In genomic region chr1:50231209-50231608, GRCh38 we compare ENCODE assay signal across 25 cellular contexts.
"Had no signal": no experiment of that assay in that cellular context is flagged by ENCODE, and none has a peak within 500 bp of the region (broad histone marks: within the 10 kb centered on the region; RNA-seq: fewer than 3 reads in every experiment).

No MANE protein-coding gene starts in this region.

- H3K4me2 ChIP-seq: hepatocyte had no signal

- H3K4me1 ChIP-seq: esophagus muscularis mucosa, foreskin keratinocyte, gastroesophageal sphincter, heart left ventricle, left lung, lower lobe of right lung had no signal

- DNase-seq: dermis blood vessel endothelial cell; dorsolateral prefrontal cortex; effector CD4-positive, alpha-beta T cell; effector memory CD4-positive, alpha-beta T cell; foreskin keratinocyte; heart left ventricle; hypothalamus; immature natural killer cell; islet precursor cell; kidney; kidney glomerular epithelial cell; left colon; left lung; left ventricle myocardium superior; lower lobe of right lung; mesenchymal stem cell; midbrain; naive thymus-derived CD4-positive, alpha-beta T cell had no signal

- H3K36me3 ChIP-seq: esophagus muscularis mucosa, gastroesophageal sphincter, heart left ventricle, left lung, lower lobe of right lung had no signal

- FAIRE-seq: colon, endothelial cell of umbilical vein, frontal cortex, kidney had no signal

- H3K4me3 ChIP-seq: coronary artery, dorsolateral prefrontal cortex, esophagus muscularis mucosa, gastroesophageal sphincter, heart left ventricle, hepatocyte, left lung, lower lobe of right lung had no signal

- H3K27me3 ChIP-seq: dorsolateral prefrontal cortex, esophagus muscularis mucosa, foreskin keratinocyte, gastroesophageal sphincter, heart left ventricle, hepatocyte, left lung had no signal

- H3K79me2 ChIP-seq: hepatocyte had no signal

- ATAC-seq: foreskin keratinocyte; gastroesophageal sphincter; heart left ventricle; left colon; left lung; left ventricle myocardium superior; lower lobe of right lung; naive thymus-derived CD4-positive, alpha-beta T cell had no signal

- H3K27ac ChIP-seq: coronary artery, dorsolateral prefrontal cortex, esophagus muscularis mucosa, foreskin keratinocyte, gastroesophageal sphincter, heart left ventricle, hepatocyte, left lung, lower lobe of right lung had no signal
